In the genomic region with DNA sequence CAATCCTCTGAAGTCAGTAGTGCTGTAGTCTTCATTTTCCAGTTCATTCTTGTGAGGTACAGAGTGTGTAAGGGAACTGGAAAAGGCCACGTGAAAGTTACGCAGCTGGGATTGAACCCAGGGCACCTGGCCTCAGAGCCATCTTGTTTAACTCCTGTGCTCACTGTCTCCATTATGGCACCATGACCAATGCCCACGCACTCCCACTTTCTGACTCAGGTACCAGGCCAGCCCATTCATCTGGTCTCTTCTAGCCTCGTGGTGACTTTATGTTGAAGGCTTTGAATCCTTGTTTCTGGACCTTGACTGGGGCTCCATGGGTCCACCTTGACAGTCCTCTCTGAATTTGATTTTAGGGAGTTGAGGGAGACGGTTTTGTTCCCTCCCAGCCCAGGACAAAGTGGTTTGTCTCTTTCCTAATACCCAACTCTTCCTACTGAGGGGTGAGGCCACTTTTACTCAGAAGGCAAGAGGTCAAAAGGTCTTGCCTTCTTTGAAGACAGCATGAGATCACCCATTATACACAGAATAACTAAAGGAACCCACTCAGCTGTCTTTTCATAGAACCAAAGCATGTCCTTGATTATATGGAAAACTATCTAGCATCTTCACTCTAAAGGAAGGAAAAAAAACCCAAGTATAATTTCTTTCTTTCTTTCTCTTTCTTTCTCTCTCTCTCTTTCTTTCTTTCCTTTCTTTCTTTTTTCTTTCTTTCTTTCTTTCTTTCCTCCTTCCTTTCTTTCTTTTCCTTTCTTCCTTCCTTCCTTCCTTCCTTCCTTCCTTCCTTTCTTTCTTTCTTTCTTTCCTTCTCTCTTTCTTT, we compare ENCODE assay signal across 12 cellular contexts.
"Had no signal": no experiment of that assay in that cellular context is flagged by ENCODE, and none has a peak within 500 bp of the region (broad histone marks: within the 10 kb centered on the region; RNA-seq: fewer than 3 reads in every experiment).

No MANE protein-coding gene starts in this region.

- H3K27ac Mint-ChIP-seq: T-helper 2 cell treated with Interferon-gamma antibody and Interleukin-4, amounts not matched to agents 5 μg/mL and 100 μg/mL, for 36 hours had no signal

- ATAC-seq: pancreas had no signal

- DNase-seq: activated CD4-positive, alpha-beta T cell treated with anti-CD3 and anti-CD28 coated beads for 1 hour; activated CD8-positive, alpha-beta memory T cell treated with anti-CD3 and anti-CD28 coated beads, Interleukin-2, amount 50 U/mL, for 48 hours; activated naive CD4-positive, alpha-beta T cell treated with Interleukin-2 at 50 U/mL for 16 hours; hypothalamus; kidney; left ventricle myocardium inferior; naive B cell; pancreas; sigmoid colon; stimulated activated CD4-positive, alpha-beta T cell treated with anti-CD3 and anti-CD28 coated beads, Interleukin-1b, Interleukin-23, amount 100 ng/mL, for 48 hours had no signal

- H3K9me3 Mint-ChIP-seq: naive B cell; T-helper 2 cell treated with Interferon-gamma antibody and Interleukin-4, amounts not matched to agents 5 μg/mL and 100 μg/mL, for 36 hours had no signal

- H3K4me3 Mint-ChIP-seq: T-helper 2 cell treated with Interferon-gamma antibody and Interleukin-4, amounts not matched to agents 5 μg/mL and 100 μg/mL, for 36 hours had no signal

- H3K4me1 Mint-ChIP-seq: naive B cell had no signal

- H3K36me3 Mint-ChIP-seq: naive B cell had no signal

- H3K4me3 ChIP-seq: left ventricle myocardium inferior, pancreas, sigmoid colon, thoracic aorta had no signal
